Comparison of ENCODE assay signal across 10 cellular contexts in the genomic region with DNA sequence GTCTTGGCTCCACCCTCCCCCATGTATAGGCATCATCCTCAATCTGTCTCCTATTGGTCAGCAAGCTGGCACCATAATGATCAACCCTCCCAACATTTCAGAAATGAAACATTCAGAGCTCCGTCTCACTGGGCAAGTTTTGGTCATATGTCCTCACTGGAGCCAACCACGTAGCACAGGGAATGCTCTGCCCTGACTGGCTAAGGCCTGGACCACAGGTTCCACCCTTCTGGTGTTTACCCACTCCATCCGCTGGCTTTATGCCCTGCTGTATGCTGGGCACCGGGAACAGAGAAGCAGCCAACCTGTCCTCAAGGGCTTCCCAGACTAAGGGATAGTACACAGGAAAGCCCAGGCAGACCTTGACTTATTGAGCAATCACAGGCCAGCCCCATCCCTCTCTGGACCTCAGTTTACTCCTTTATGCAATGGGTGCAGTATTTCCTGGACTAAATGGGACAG. TPM values are rescaled to one million over a fixed set of nuclear protein-coding genes. Genes with fewer than 3 reads are reported as not detected.
DNase-seq lines count a peak whose midpoint lies in the region; ATAC-seq, FAIRE-seq and TF ChIP-seq lines count a peak whose summit lies in the region.
"Had no signal": no experiment of that assay in that cellular context is flagged by ENCODE, and none has a peak within 500 bp of the region (broad histone marks: within the 10 kb centered on the region; RNA-seq: fewer than 3 reads in every experiment).

No MANE protein-coding gene starts in this region.

- H3K4me3 ChIP-seq in bronchial epithelial cell (ENCODE audit: low read depth, low read length), result no peak overlapping the region

- H3K4me3 Mint-ChIP-seq in Calu3 (ENCODE audit: low read depth, unreplicated experiment), result no peak overlapping the region

- H3K27ac Mint-ChIP-seq in Calu3 (ENCODE audit: unreplicated experiment), result no peak overlapping the region

- no TSS peak for BruUV-seq in Calu3 (replicated peaks; lab: Mats Ljungman, UMichigan)

- TF ChIP-seq CTCF in Calu3 (IDR thresholded peaks at IDR 0.05; ENCODE audit: unreplicated experiment) (no peak), bronchial epithelial cell (IDR thresholded peaks at IDR 0.05; ENCODE audit: insufficient read depth, low read length, severe bottlenecking) (no peak)

- intact Hi-C loops in Calu3 (cut with micrococcal nuclease; ENCODE audit: unreplicated experiment), result no loop called here

- no peaks in the 10 kb centered on the region for H3K27me3 ChIP-seq in bronchial epithelial cell (ENCODE audit: control insufficient read depth, insufficient read depth, low read length)

- H3K4me1 Mint-ChIP-seq in Calu3 (ENCODE audit: low read depth, unreplicated experiment), result no peaks in the 10 kb centered on the region

- CTCF ChIA-PET in Calu3 (lab: Charles Lee), result interaction anchor here (0.7 kb wide), 1 partner anchor 41 kb away, joined by 3 read pairs; no protein-coding TSS in a partner anchor

- ATAC-seq in GM21528 (IDR thresholded peaks at IDR 0.05; ENCODE audit: low FRiP score, unreplicated experiment), result no peak
- ATAC-seq: left cardiac atrium had no signal

- peaks cover 22% of the 10 kb centered on the region for H3K27me3 Mint-ChIP-seq in Calu3 (ENCODE audit: unreplicated experiment)

- no peaks in the 10 kb centered on the region for H3K36me3 Mint-ChIP-seq in Calu3 (ENCODE audit: insufficient read depth, unreplicated experiment)

- H3K9me3 Mint-ChIP-seq in Calu3 (ENCODE audit: low read depth, unreplicated experiment), result no peaks in the 10 kb centered on the region

- DNase-seq in Calu3 (peak; percentile 34), NCI-H2196 treated with DMSO at 0.1 percent for 48 hours (lab: John Stamatoyannopoulos, UW; ENCODE audit: unreplicated experiment) (peak; percentile 40), bronchial epithelial cell (ENCODE audit: low read depth) (peak; percentile 89), middle frontal gyrus (ENCODE audit: extremely low spot score, low spot score) (peak; percentile 47), HK-2 (ENCODE audit: unreplicated experiment) (no peak), HuH-7 (ENCODE audit: low spot score) (no peak), NCI-H1417 (lab: John Stamatoyannopoulos, UW) (no peak)
- DNase-seq: left cardiac atrium, NCI-H1105 had no signal

- peak; percentile 87 for FAIRE-seq in bronchial epithelial cell (lab: Jason Lieb, UNC)

- no peaks in the 10 kb centered on the region for H3K36me3 ChIP-seq in bronchial epithelial cell (ENCODE audit: control insufficient read depth, insufficient read depth, low read length)

RNA-seq across cellular contexts. Expression of a gene that starts 20.5 kb away (rescaled TPM):
- total RNA-seq in Calu3 (2022) (0.38 and 0.76 TPM in 2 replicates), bronchial epithelial cell (0.77 and 1.6 TPM in 2 replicates)

RNA-seq across cellular contexts. Expression of a gene that starts 41.3 kb away (rescaled TPM):
- 24.9 and 34.5 TPM in 2 replicates for total RNA-seq in Calu3 (2022)
- total RNA-seq in bronchial epithelial cell, result 20.7 and 23.7 TPM in 2 replicates

RNA-seq across cellular contexts. Expression of a gene that starts 54.6 kb away (rescaled TPM):
- total RNA-seq in Calu3 (2022) (51.7 and 54.9 TPM in 2 replicates), bronchial epithelial cell (96.3 and 104 TPM in 2 replicates)

Comparison
In these comparisons a context has a peak if more than half of its experiments do, and no peak if none do; other contexts are left out.
1. DNase-seq: peak in Calu3 (single experiment), NCI-H2196 treated with DMSO at 0.1 percent for 48 hours (single experiment), bronchial epithelial cell (single experiment) and middle frontal gyrus (single experiment); none in HK-2 (single experiment), HuH-7 (single experiment) and NCI-H1417 (0 of 3).